ENCODE assay signal across 8 cellular contexts in genomic region chr12:110577717-110578521, GRCh38. TPM values are rescaled to one million over a fixed set of nuclear protein-coding genes. Genes with fewer than 3 reads are reported as not detected.
A peak's percentile ranks its signal among the peaks of the same experiment; 100 is the strongest.
DNase-seq lines count a peak whose midpoint lies in the region; ATAC-seq and TF ChIP-seq lines count a peak whose summit lies in the region.

No MANE protein-coding gene starts in this region.

- peak; percentile 51 for DNase-seq in CD14-positive monocyte (ENCODE audit: low spot score)
- no peak for DNase-seq in HFF-Myc (ENCODE audit: extremely low read depth, low read depth)
- peak; percentile 88 for DNase-seq in SW480 (ENCODE audit: low spot score)
- peak; percentile 26 for DNase-seq in endodermal cell
- no peak for DNase-seq in psoas muscle
- no peak for DNase-seq in DMS153 treated with DMSO at 0.1 percent for 48 hours (lab: John Stamatoyannopoulos, UW; ENCODE audit: unreplicated experiment)
- no peak for DNase-seq in endothelial cell (ENCODE audit: low spot score)
- DNase-seq in NCI-H1930 (lab: John Stamatoyannopoulos, UW): no peak

- no peaks in the 10 kb centered on the region for H3K27me3 ChIP-seq in endodermal cell (ENCODE audit: control insufficient read depth, insufficient read depth, low read length, poor library complexity, severe bottlenecking)
- no peaks in the 10 kb centered on the region for H3K27me3 ChIP-seq in psoas muscle (ENCODE audit: insufficient read depth in 3 of 3, low read length in 2 of 3)

- H3K9me3 ChIP-seq in endodermal cell (ENCODE audit: control insufficient read depth, low read length): peaks cover 12% of the 10 kb centered on the region
- no peaks in the 10 kb centered on the region for H3K9me3 ChIP-seq in psoas muscle

- no peak overlapping the region for H3K9ac ChIP-seq in endodermal cell (ENCODE audit: extremely low read depth, low read length, poor library complexity, severe bottlenecking)

- H3K36me3 Mint-ChIP-seq in CD14-positive monocyte (peaks cover 14 to 18% of the 10 kb centered on the region in 2 donors), endodermal cell (ENCODE audit: low read depth) (no peaks in the 10 kb centered on the region), endothelial cell (ENCODE audit: low read depth, unreplicated experiment) (peaks cover 9% of the 10 kb centered on the region)

- intact Hi-C loops in CD14-positive monocyte (cut with micrococcal nuclease) (loop anchor here in 1 of 2 donors (2.0 kb wide), 1 partner anchor 15 kb away; no protein-coding TSS in a partner anchor), psoas muscle (cut with DNase I) (no loop called here)

- H3K27ac Mint-ChIP-seq in CD14-positive monocyte (peak overlapping the region; percentile 87 to 98 (median 97)), endodermal cell (no peak overlapping the region), endothelial cell (ENCODE audit: unreplicated experiment) (no peak overlapping the region)

- H3K27ac ChIP-seq in endodermal cell (ENCODE audit: low read depth, low read length): no peak overlapping the region
- H3K27ac ChIP-seq in psoas muscle: peak overlapping the region; percentile 97

- peaks cover 70% of the 10 kb centered on the region for H3K4me1 Mint-ChIP-seq in CD14-positive monocyte
- peaks cover 16% of the 10 kb centered on the region for H3K4me1 Mint-ChIP-seq in endodermal cell
- H3K4me1 Mint-ChIP-seq in endothelial cell (ENCODE audit: unreplicated experiment): peaks cover 8% of the 10 kb centered on the region

- TF ChIP-seq CTCF in CD14-positive monocyte (IDR thresholded peaks at IDR 0.05): no peak
- TF ChIP-seq CTCF in HFF-Myc (IDR thresholded peaks at IDR 0.05; ENCODE audit: low read depth, low read length, missing control alignments): no peak
- TF ChIP-seq CTCF in endodermal cell (conservative IDR thresholded peaks at IDR 0.05): no peak
- no peak for TF ChIP-seq CTCF in psoas muscle (IDR thresholded peaks at IDR 0.05)
- no peak for TF ChIP-seq CTCF in endothelial cell (IDR thresholded peaks at IDR 0.05; ENCODE audit: unreplicated experiment)

- H3K9me3 Mint-ChIP-seq in CD14-positive monocyte: peaks cover 0 to 2% (median 0%) of the 10 kb centered on the region in 7 donors
- H3K9me3 Mint-ChIP-seq in endodermal cell: peaks cover 5% of the 10 kb centered on the region
- no peaks in the 10 kb centered on the region for H3K9me3 Mint-ChIP-seq in endothelial cell (ENCODE audit: unreplicated experiment)

- no peaks in the 10 kb centered on the region for H3K36me3 ChIP-seq in endodermal cell (ENCODE audit: control insufficient read depth, insufficient read depth, low read length)
- H3K36me3 ChIP-seq in psoas muscle (ENCODE audit: insufficient read depth in 1 of 2, low read depth in 1 of 2): no peaks in the 10 kb centered on the region

- H3K4me3 ChIP-seq in HFF-Myc (replicated peaks; ENCODE audit: low read depth, low read length) (peak overlapping the region; percentile 30), endodermal cell (ENCODE audit: low read length) (no peak overlapping the region), psoas muscle (peak overlapping the region; percentile 95)

- WGBS in endodermal cell (ENCODE audit: insufficient coverage in 1 of 2, insufficient read length in 1 of 2), 2 experiments: 92 to 100% methylated on average over 1 to 5 of the region's 7 CpGs
- 17 to 34% (median 23%) methylated on average over 7 of the region's 7 CpGs for WGBS in psoas muscle, 3 donors

- H3K4me3 Mint-ChIP-seq in CD14-positive monocyte (peak overlapping the region; percentile 27 to 47), endodermal cell (no peak overlapping the region), endothelial cell (ENCODE audit: unreplicated experiment) (no peak overlapping the region)

- peaks cover 0 to 6% (median 0%) of the 10 kb centered on the region in 3 donors for H3K27me3 Mint-ChIP-seq in CD14-positive monocyte (ENCODE audit: low read depth in 3 of 3)
- H3K27me3 Mint-ChIP-seq in endodermal cell (ENCODE audit: insufficient read depth): no peaks in the 10 kb centered on the region
- H3K27me3 Mint-ChIP-seq in endothelial cell (ENCODE audit: unreplicated experiment): no peaks in the 10 kb centered on the region

- ATAC-seq in psoas muscle: peak; percentile 15 to 39 (median 26)

- H3K4me1 ChIP-seq in endodermal cell (ENCODE audit: control insufficient read depth, insufficient read depth, low read length) (no peaks in the 10 kb centered on the region), psoas muscle (peaks cover 83% of the 10 kb centered on the region)

RNA-seq across cellular contexts. Expression of gene PPTC7, which starts 5.2 kb away (rescaled TPM):
- polyA plus RNA-seq in CD14-positive monocyte: 10 to 100 TPM; 11.6 to 15.1 TPM
- total RNA-seq in endodermal cell: 10 to 100 TPM; 15.2 TPM
- polyA plus RNA-seq in endodermal cell (2013, experiment 1 of 2): 11.9 TPM
- polyA plus RNA-seq in endodermal cell (2013, experiment 2 of 2): 11.4 TPM
- total RNA-seq in psoas muscle: 100 to 1,000 TPM in 2 of 4 donors, 10 to 100 TPM in 2; 61.1 to 213 (median 86.7) TPM
- 100 to 1,000 TPM in 1 of 3 donors, 10 to 100 TPM in 2; 54.6 to 134 (median 65.4) TPM for polyA plus RNA-seq in psoas muscle
- total RNA-seq in endothelial cell (ENCODE audit: unreplicated experiment): 13.7 TPM

RNA-seq across cellular contexts. Expression of gene TCTN1, which starts 36.0 kb away (rescaled TPM):
- polyA plus RNA-seq in CD14-positive monocyte (1 to 10 TPM; 4.5 to 6.1 TPM), psoas muscle (10 to 100 TPM in 2 of 3 donors, 1 to 10 TPM in 1; 4.0 to 24.7 (median 12.1) TPM)
- total RNA-seq in endodermal cell (10 to 100 TPM; 29.5 to 44.9 TPM), psoas muscle (10 to 100 TPM in 3 of 4 donors, 1 to 10 TPM in 1; 8.6 to 23.5 (median 12.7) TPM), endothelial cell (ENCODE audit: unreplicated experiment) (24.4 TPM)
- polyA plus RNA-seq in endodermal cell (2013, experiment 1 of 2): 41.6 TPM
- 30.6 TPM for polyA plus RNA-seq in endodermal cell (2013, experiment 2 of 2)

Comparison
In these comparisons a context has a peak if more than half of its experiments do, and no peak if none do; other contexts are left out.
1. DNase-seq: peak in CD14-positive monocyte (single experiment), SW480 (single experiment) and endodermal cell (single experiment); none in HFF-Myc (single experiment), psoas muscle (0 of 2), DMS153 treated with DMSO at 0.1 percent for 48 hours (single experiment), endothelial cell (single experiment) and NCI-H1930 (0 of 2).
2. H3K27ac Mint-ChIP-seq: peak in CD14-positive monocyte (7 of 7); none in endodermal cell (single experiment) and endothelial cell (single experiment).
3. H3K4me3 Mint-ChIP-seq: peak in CD14-positive monocyte (2 of 2); none in endodermal cell (single experiment) and endothelial cell (single experiment).